In genomic region chr11:68839953-68840641, GRCh38 we compare ENCODE assay signal across 8 cellular contexts. TPM values are rescaled to one million over a fixed set of nuclear protein-coding genes. Genes with fewer than 3 reads are reported as not detected.
A peak's percentile ranks its signal among the peaks of the same experiment; 100 is the strongest.
DNase-seq lines count a peak whose midpoint lies in the region; ATAC-seq, FAIRE-seq and TF ChIP-seq lines count a peak whose summit lies in the region.

No MANE protein-coding gene starts in this region.

- H3K4me2 ChIP-seq in neural cell (ENCODE audit: low read length) = no peak overlapping the region

- H3K27ac ChIP-seq in neural cell (ENCODE audit: low read length) = no peak overlapping the region

- H3K9me3 Mint-ChIP-seq in T-helper 2 cell treated with Interferon-gamma antibody and Interleukin-4, amounts not matched to agents 5 μg/mL and 100 μg/mL, for 36 hours = no peaks in the 10 kb centered on the region

- TF ChIP-seq EP300 in neural cell (conservative IDR thresholded peaks at IDR 0.05; ENCODE audit: poor library complexity, severe bottlenecking) = no peak

- no peak for TF ChIP-seq POLR2A in GM12892 (IDR thresholded peaks at IDR 0.05; ENCODE audit: low read depth, low read length)

- peak; percentile 5 for ATAC-seq in HG03196 (IDR thresholded peaks at IDR 0.05; ENCODE audit: unreplicated experiment)

- peaks cover 9% of the 10 kb centered on the region for H3K36me3 Mint-ChIP-seq in T-helper 2 cell treated with Interferon-gamma antibody and Interleukin-4, amounts not matched to agents 5 μg/mL and 100 μg/mL, for 36 hours (ENCODE audit: low read depth)

- peak overlapping the region; percentile 63 for H3K4me3 ChIP-seq in epithelial cell of esophagus (ENCODE audit: low read length)
- H3K4me3 ChIP-seq in neural cell (ENCODE audit: low read length) = peak overlapping the region; percentile 68

- H3K27ac Mint-ChIP-seq in T-helper 2 cell treated with Interferon-gamma antibody and Interleukin-4, amounts not matched to agents 5 μg/mL and 100 μg/mL, for 36 hours = peak overlapping the region; percentile 90

- H3K79me2 ChIP-seq in neural cell (replicated peaks; ENCODE audit: insufficient read depth, low read length) = no peaks in the 10 kb centered on the region

- DNase-seq in Daoy (ENCODE audit: low read depth) (peak; percentile 41), epithelial cell of esophagus (ENCODE audit: low read depth) (no peak), GM12892 (ENCODE audit: insufficient read length) (no peak), activated gamma-delta T cell treated with Interleukin-2 at 50 U/mL for 16 hours (no peak), NCI-H774 (lab: John Stamatoyannopoulos, UW) (no peak)
- DNase-seq in T-helper 2 cell treated with Interferon-gamma antibody and Interleukin-4, amounts not matched to agents 5 μg/mL and 100 μg/mL, for 36 hours (ENCODE audit: low spot score) = no peak

- H3K9me3 ChIP-seq in neural cell (ENCODE audit: low read length) = no peaks in the 10 kb centered on the region

- H3K4me1 Mint-ChIP-seq in T-helper 2 cell treated with Interferon-gamma antibody and Interleukin-4, amounts not matched to agents 5 μg/mL and 100 μg/mL, for 36 hours (ENCODE audit: low read depth) = peaks cover 43% of the 10 kb centered on the region

- H3K4me3 Mint-ChIP-seq in T-helper 2 cell treated with Interferon-gamma antibody and Interleukin-4, amounts not matched to agents 5 μg/mL and 100 μg/mL, for 36 hours = peak overlapping the region; percentile 86

- H2AFZ ChIP-seq in neural cell (ENCODE audit: low read depth, low read length) = no peak overlapping the region

- H3K27me3 ChIP-seq in neural cell (ENCODE audit: insufficient read depth, low read depth, low read length) = peaks cover 62% of the 10 kb centered on the region

- H3K36me3 ChIP-seq in neural cell (ENCODE audit: insufficient read depth, low read length) = no peaks in the 10 kb centered on the region

- no peak overlapping the region for H3K9ac ChIP-seq in neural cell (ENCODE audit: low read length)

- no peak for TF ChIP-seq RAD21 in neural cell (conservative IDR thresholded peaks at IDR 0.05)

- H3K9me2 ChIP-seq in neural cell (ENCODE audit: insufficient read depth, low read length) = no peaks in the 10 kb centered on the region

- H3F3A ChIP-seq in neural cell (ENCODE audit: insufficient read depth, low read length, poor library complexity, severe bottlenecking) = no peaks in the 10 kb centered on the region

- no peak for FAIRE-seq in GM12892 (lab: Jason Lieb, UNC)

- H3K27me3 Mint-ChIP-seq in T-helper 2 cell treated with Interferon-gamma antibody and Interleukin-4, amounts not matched to agents 5 μg/mL and 100 μg/mL, for 36 hours (ENCODE audit: low read depth) = no peaks in the 10 kb centered on the region

- TF ChIP-seq CTCF in epithelial cell of esophagus (IDR thresholded peaks at IDR 0.05; ENCODE audit: insufficient read depth, low read depth, low read length, missing control alignments) (no peak), neural cell (IDR thresholded peaks at IDR 0.05; ENCODE audit: poor library complexity, severe bottlenecking) (no peak)

- no peaks in the 10 kb centered on the region for H4K20me1 ChIP-seq in neural cell (ENCODE audit: insufficient read depth)

TF ChIP-seq in neural cell, 6 proteins besides CTCF, POLR2A, EP300 and RAD21:
- TF ChIP-seq REST (IDR thresholded peaks at IDR 0.05; ENCODE audit: borderline replicate concordance) = no peak
- no peak for TF ChIP-seq SMC3 (conservative IDR thresholded peaks at IDR 0.05; ENCODE audit: poor library complexity)
- no peak for TF ChIP-seq TAF1 (IDR thresholded peaks at IDR 0.05; ENCODE audit: low read depth)
- no peak for TF ChIP-seq POLR2AphosphoS5 (IDR thresholded peaks at IDR 0.05)
- TF ChIP-seq MXI1 (conservative IDR thresholded peaks at IDR 0.05; ENCODE audit: poor library complexity, severe bottlenecking) = no peak
- no peak for TF ChIP-seq EZH2 (IDR thresholded peaks at IDR 0.05; ENCODE audit: borderline replicate concordance, insufficient read depth, low read length, poor library complexity, severe bottlenecking)

RNA-seq across cellular contexts. Expression of gene CPT1A, which starts 1.6 kb away (rescaled TPM):
- total RNA-seq in Daoy (2014; rRNA removed; shearing (Covaris generic)) = 12.4 and 16.5 TPM in 2 replicates
- 0.12 and 0.35 TPM in 2 replicates for polyA plus RNA-seq in neural cell
- 0.24 and 0.35 TPM in 2 replicates for polyA minus RNA-seq in neural cell
- polyA plus RNA-seq in GM12892 (2012; ENCODE audit: missing spikeins) = 0.36 TPM
